ENCODE assay signal across 8 cellular contexts in genomic region chr1:201889092-201889968, GRCh38. TPM values are rescaled to one million over a fixed set of nuclear protein-coding genes. Genes with fewer than 3 reads are reported as not detected.
DNase-seq lines count a peak whose midpoint lies in the region; ATAC-seq and TF ChIP-seq lines count a peak whose summit lies in the region.

No MANE protein-coding gene starts in this region.

- peaks cover 88% of the 10 kb centered on the region for H3K27me3 Mint-ChIP-seq in activated naive CD4-positive, alpha-beta T cell treated with anti-CD3 and anti-CD28 coated beads, Interleukin-2, amount 10 ng/mL, durations not matched to agents 7 days and 5 days
- H3K27me3 Mint-ChIP-seq in mesothelial cell of epicardium (ENCODE audit: low read depth) (peaks cover 15% of the 10 kb centered on the region), type B pancreatic cell (peaks cover 34% of the 10 kb centered on the region)

- ATAC-seq in omental fat pad (ENCODE audit: low FRiP score) (no peak), GM21390 (IDR thresholded peaks at IDR 0.05; ENCODE audit: unreplicated experiment) (no peak)

- peak overlapping the region; percentile 50 for H3K4me3 Mint-ChIP-seq in activated naive CD4-positive, alpha-beta T cell treated with anti-CD3 and anti-CD28 coated beads, Interleukin-2, amount 10 ng/mL, durations not matched to agents 7 days and 5 days
- H3K4me3 Mint-ChIP-seq in mesothelial cell of epicardium (peak overlapping the region; percentile 70), type B pancreatic cell (peak overlapping the region; percentile 86)

- TF ChIP-seq CTCF in mesothelial cell of epicardium (IDR thresholded peaks at IDR 0.05; ENCODE audit: unreplicated experiment) (no peak), type B pancreatic cell (conservative IDR thresholded peaks at IDR 0.05) (no peak), omental fat pad (IDR thresholded peaks at IDR 0.05) (no peak)

- no peak for DNase-seq in activated naive CD4-positive, alpha-beta T cell treated with anti-CD3 and anti-CD28 coated beads, Interleukin-2, amount 10 ng/mL, durations not matched to agents 7 days and 5 days
- DNase-seq in activated naive CD4-positive, alpha-beta T cell treated with anti-CD3 and anti-CD28 coated beads, Interleukin-2, amount 50 U/mL, for 16 hours, result no peak
- DNase-seq in caudate nucleus (lab: John Stamatoyannopoulos, UW), result peak in 11 of 61 donors; percentile 10 to 65 (median 35)
- DNase-seq in mesothelial cell of epicardium (ENCODE audit: low spot score in 2 of 2, unreplicated experiment in 2 of 2), result no peak
- no peak for DNase-seq in type B pancreatic cell (ENCODE audit: extremely low spot score, unreplicated experiment)
- DNase-seq in omental fat pad (ENCODE audit: low spot score), result no peak
- DNase-seq in NCI-H128 (lab: John Stamatoyannopoulos, UW; ENCODE audit: unreplicated experiment), result no peak

- H3K4me1 Mint-ChIP-seq in activated naive CD4-positive, alpha-beta T cell treated with anti-CD3 and anti-CD28 coated beads, Interleukin-2, amount 10 ng/mL, durations not matched to agents 7 days and 5 days, result peaks cover 6% of the 10 kb centered on the region
- peaks cover 16% of the 10 kb centered on the region for H3K4me1 Mint-ChIP-seq in mesothelial cell of epicardium
- peaks cover 4% of the 10 kb centered on the region for H3K4me1 Mint-ChIP-seq in type B pancreatic cell (ENCODE audit: unreplicated experiment)

- no peaks in the 10 kb centered on the region for H3K36me3 Mint-ChIP-seq in activated naive CD4-positive, alpha-beta T cell treated with anti-CD3 and anti-CD28 coated beads, Interleukin-2, amount 10 ng/mL, durations not matched to agents 7 days and 5 days
- H3K36me3 Mint-ChIP-seq in mesothelial cell of epicardium (no peaks in the 10 kb centered on the region), type B pancreatic cell (no peaks in the 10 kb centered on the region)

- CTCF ChIA-PET in activated naive CD4-positive, alpha-beta T cell treated with anti-CD3 and anti-CD28 coated beads, Interleukin-2, amount 10 ng/mL, durations not matched to agents 7 days and 5 days (lab: Charles Lee), result interaction anchor here (0.7 to 0.9 kb wide), 2 partner anchors 8 to 854 kb away, joined by 3 read pairs; no protein-coding TSS in a partner anchor

- H3K27ac ChIP-seq in caudate nucleus (ENCODE audit: low read depth, low read length), result peak overlapping the region; percentile 94

- H3K9me3 Mint-ChIP-seq in activated naive CD4-positive, alpha-beta T cell treated with anti-CD3 and anti-CD28 coated beads, Interleukin-2, amount 10 ng/mL, durations not matched to agents 7 days and 5 days, result no peaks in the 10 kb centered on the region
- H3K9me3 Mint-ChIP-seq in mesothelial cell of epicardium (no peaks in the 10 kb centered on the region), type B pancreatic cell (no peaks in the 10 kb centered on the region)

- H3K27ac Mint-ChIP-seq in activated naive CD4-positive, alpha-beta T cell treated with anti-CD3 and anti-CD28 coated beads, Interleukin-2, amount 10 ng/mL, durations not matched to agents 7 days and 5 days, result no peak overlapping the region
- no peak overlapping the region for H3K27ac Mint-ChIP-seq in mesothelial cell of epicardium
- H3K27ac Mint-ChIP-seq in type B pancreatic cell, result no peak overlapping the region

RNA-seq across cellular contexts. Expression of gene SHISA4, which starts 0.6 kb away (rescaled TPM):
- total RNA-seq in mesothelial cell of epicardium (8.3 to 11.5 TPM (median 9.8 TPM) in 3 replicates), type B pancreatic cell (ENCODE audit: low replicate concordance) (1.4 and 5.0 TPM in 2 replicates), omental fat pad (10 to 100 TPM; 11.0 to 23.3 (median 13.0) TPM)

RNA-seq across cellular contexts. Expression of gene LMOD1, which starts 57.0 kb away (rescaled TPM):
- total RNA-seq in mesothelial cell of epicardium (4.8 to 5.6 TPM (median 5.4 TPM) in 3 replicates), type B pancreatic cell (ENCODE audit: low replicate concordance) (0.52 and 3.7 TPM in 2 replicates), omental fat pad (100 to 1,000 TPM in 1 of 4 donors, 10 to 100 TPM in 3; 30.2 to 124 (median 35.8) TPM)
